ENCODE assay signal across 29 cellular contexts in genomic region chr4:48645225-48645794, GRCh38.
"Had no signal": no experiment of that assay in that cellular context is flagged by ENCODE, and none has a peak within 500 bp of the region (broad histone marks: within the 10 kb centered on the region; RNA-seq: fewer than 3 reads in every experiment).

No MANE protein-coding gene starts in this region.

- H3K27ac ChIP-seq: body of pancreas, heart right ventricle, ovary, prostate gland, skin epidermis, vagina, WERI-Rb-1 had no signal

- H3K27ac Mint-ChIP-seq: activated CD4-positive, alpha-beta memory T cell treated with anti-CD3 and anti-CD28 coated beads, Interleukin-2, amount 10 ng/mL, durations not matched to agents 7 days and 5 days; activated CD4-positive, alpha-beta T cell treated with anti-CD3 and anti-CD28 coated beads, Interleukin-2, amount 10 ng/mL, durations not matched to agents 24 days and 14 days; activated T-helper 17 cell treated with anti-CD3 and anti-CD28 coated beads, Interleukin-2, amount 50 U/mL, for 72 hours; nephron progenitor cell; T-helper 1 cell treated with Interleukin-12 subunit alpha and Interleukin-12 subunit beta and Interleukin-4 antibody, amounts not matched to agents 30 μg/mL and 1 μg/mL, for 36 hours; type B pancreatic cell had no signal

- H3K36me3 ChIP-seq: heart right ventricle, ovary, prostate gland, vagina, WERI-Rb-1 had no signal

- H3K4me3 ChIP-seq: body of pancreas, heart right ventricle, ovary, prostate gland, skin epidermis, vagina had no signal

- H3K9me3 ChIP-seq: body of pancreas, heart right ventricle, ovary, prostate gland, vagina had no signal

- H3K27me3 ChIP-seq: body of pancreas, heart right ventricle, ovary, vagina had no signal

- H3K4me3 Mint-ChIP-seq: activated CD4-positive, alpha-beta memory T cell treated with anti-CD3 and anti-CD28 coated beads, Interleukin-2, amount 10 ng/mL, durations not matched to agents 7 days and 5 days; activated CD4-positive, alpha-beta T cell treated with anti-CD3 and anti-CD28 coated beads, Interleukin-2, amount 10 ng/mL, durations not matched to agents 24 days and 14 days; activated T-cell treated with anti-CD3 and anti-CD28 coated beads, Interleukin-2, amount 50 U/mL, for 4 hours; activated T-helper 17 cell treated with anti-CD3 and anti-CD28 coated beads, Interleukin-2, amount 50 U/mL, for 72 hours; naive B cell; nephron progenitor cell; T-helper 1 cell treated with Interleukin-12 subunit alpha and Interleukin-12 subunit beta and Interleukin-4 antibody, amounts not matched to agents 30 μg/mL and 1 μg/mL, for 36 hours; type B pancreatic cell had no signal

- DNase-seq: activated CD4-positive, alpha-beta memory T cell treated with anti-CD3 and anti-CD28 coated beads, Interleukin-2, amount 10 ng/mL, durations not matched to agents 7 days and 5 days; activated CD4-positive, alpha-beta T cell treated with anti-CD3 and anti-CD28 coated beads, Interleukin-2, amount 10 ng/mL, durations not matched to agents 24 days and 14 days; activated CD4-positive, CD25-positive, alpha-beta regulatory T cell treated with anti-CD3 and anti-CD28 coated beads, Interleukin-2, amount 50 U/mL, for 72 hours; activated CD8-positive, alpha-beta memory T cell treated with anti-CD3 and anti-CD28 coated beads, Interleukin-2, amount 50 U/mL, for 48 hours; activated gamma-delta T cell treated with Interleukin-2 at 50 U/mL for 16 hours; activated naive CD4-positive, alpha-beta T cell treated with anti-CD3 and anti-CD28 coated beads, Interleukin-2, amount 50 U/mL, for 16 hours; activated T-cell treated with anti-CD3 and anti-CD28 coated beads, Interleukin-2, amount 50 U/mL, for 4 hours; amygdala; body of pancreas; effector memory CD4-positive, alpha-beta T cell; foreskin melanocyte; heart right ventricle; mammary epithelial cell; naive B cell; nephron progenitor cell; ovary; retina; stimulated activated CD4-positive, alpha-beta T cell treated with anti-CD3 and anti-CD28 coated beads, Interleukin-12 subunit alpha, Interleukin-12 subunit beta, amount 100 ng/mL, for 4 hours; stimulated activated CD4-positive, alpha-beta T cell treated with anti-CD3 and anti-CD28 coated beads, Interleukin-4, amount 100 ng/mL, for 1 hour; stimulated activated naive CD8-positive, alpha-beta T cell treated with anti-CD3 and anti-CD28 coated beads, Interleukin-15, Interleukin-2, amounts not matched to agents 100 U/mL and 50 U/mL, for 24 hours; T1000; WERI-Rb-1 had no signal

- H3K27me3 Mint-ChIP-seq: activated CD4-positive, alpha-beta memory T cell treated with anti-CD3 and anti-CD28 coated beads, Interleukin-2, amount 10 ng/mL, durations not matched to agents 7 days and 5 days; activated CD4-positive, alpha-beta T cell treated with anti-CD3 and anti-CD28 coated beads, Interleukin-2, amount 10 ng/mL, durations not matched to agents 24 days and 14 days; activated T-helper 17 cell treated with anti-CD3 and anti-CD28 coated beads, Interleukin-2, amount 50 U/mL, for 72 hours; naive B cell; type B pancreatic cell had no signal

- ATAC-seq: activated T-cell treated with anti-CD3 and anti-CD28 coated beads, Interleukin-2, amount 50 U/mL, for 4 hours; activated T-helper 17 cell treated with anti-CD3 and anti-CD28 coated beads, Interleukin-2, amount 50 U/mL, for 72 hours; body of pancreas; heart right ventricle; sciatic nerve; stimulated activated naive CD8-positive, alpha-beta T cell treated with anti-CD3 and anti-CD28 coated beads, Interleukin-15, Interleukin-2, amounts not matched to agents 100 U/mL and 50 U/mL, for 24 hours had no signal
